ENCODE assay signal across 1 cellular context in genomic region chr3:46664188-46664970, GRCh38.
TF ChIP-seq lines count a peak whose summit lies in the region.

No MANE protein-coding gene starts in this region.

TF ChIP-seq in IMR-90, 13 proteins besides CTCF, POLR2A, EP300 and RAD21:
- TF ChIP-seq RFX5 (IDR thresholded peaks at IDR 0.05; ENCODE audit: low read depth, low read length) (no peak), RCOR1 (IDR thresholded peaks at IDR 0.05; ENCODE audit: insufficient replicate concordance, low read length) (no peak), MXI1 (IDR thresholded peaks at IDR 0.05; ENCODE audit: borderline replicate concordance, low read depth, low read length) (no peak), CHD1 (IDR thresholded peaks at IDR 0.05; ENCODE audit: low read depth, low read length) (no peak), CEBPB (IDR thresholded peaks at IDR 0.05; ENCODE audit: low read depth, low read length) (no peak), USF2 (IDR thresholded peaks at IDR 0.05; ENCODE audit: low read depth, low read length) (no peak), FOS (IDR thresholded peaks at IDR 0.05; ENCODE audit: low read depth, low read length) (no peak), NFE2L2 (IDR thresholded peaks at IDR 0.05; ENCODE audit: low read depth, low read length) (no peak), BHLHE40 (IDR thresholded peaks at IDR 0.05; ENCODE audit: low read depth, low read length) (no peak), MAZ (IDR thresholded peaks at IDR 0.05; ENCODE audit: borderline replicate concordance, low read depth, low read length) (no peak), SMC3 (IDR thresholded peaks at IDR 0.05; ENCODE audit: low read depth, low read length) (no peak), MAFK (IDR thresholded peaks at IDR 0.05; ENCODE audit: low read depth, low read length) (no peak), ELK1 (IDR thresholded peaks at IDR 0.05; ENCODE audit: borderline replicate concordance, low read depth, low read length) (no peak)
TF ChIP-seq in IMR-90: peak in this region for 0.
